Comparison of ENCODE assay signal across 8 cellular contexts in genomic region chr18:62586148-62586774, GRCh38.
DNase-seq lines count a peak whose midpoint lies in the region; ATAC-seq and TF ChIP-seq lines count a peak whose summit lies in the region.

No MANE protein-coding gene starts in this region.

- H3K9me3 ChIP-seq in osteoblast (ENCODE audit: low read depth, low read length) (no peaks in the 10 kb centered on the region), tibial nerve (no peaks in the 10 kb centered on the region)

- ATAC-seq in GM21360 (IDR thresholded peaks at IDR 0.05; ENCODE audit: unreplicated experiment), result peak; percentile 74
- ATAC-seq in foreskin keratinocyte, result peak; percentile 50

- no peaks in the 10 kb centered on the region for H3K79me2 ChIP-seq in osteoblast (ENCODE audit: insufficient read depth, low read length)

- peak; percentile 82 for TF ChIP-seq CTCF in foreskin keratinocyte (conservative IDR thresholded peaks at IDR 0.05)
- peak; percentile 96 for TF ChIP-seq CTCF in osteoblast (IDR thresholded peaks at IDR 0.05; ENCODE audit: extremely low read depth, low read depth, low read length)
- TF ChIP-seq CTCF in tibial nerve (IDR thresholded peaks at IDR 0.05), result peak; percentile 72 to 88 (median 75)

- H3K4me2 ChIP-seq in osteoblast (ENCODE audit: insufficient read depth, low read length), result peak overlapping the region; percentile 79

- H3K4me3 ChIP-seq in osteoblast (ENCODE audit: insufficient read depth, low read length) (peak overlapping the region; percentile 56), tibial nerve (no peak overlapping the region)

- H3K27ac ChIP-seq in foreskin keratinocyte (no peak overlapping the region), osteoblast (ENCODE audit: low read depth, low read length) (no peak overlapping the region), tibial nerve (no peak overlapping the region)

- no peaks in the 10 kb centered on the region for H3K36me3 ChIP-seq in osteoblast (ENCODE audit: insufficient read depth, low read length)
- peaks cover 0 to 23% (median 0%) of the 10 kb centered on the region in 3 donors for H3K36me3 ChIP-seq in tibial nerve

- 15 to 25% methylated on average over 14 of the region's 14 CpGs for WGBS in tibial nerve, 2 donors

- in situ Hi-C loops in Caki2 (cut with HindIII; ENCODE audit: low pct_unique_long_range_greater_than_20kb, low sequenced_read_pairs), result no loop called here

- DNase-seq in Caki2 (ENCODE audit: low read depth), result peak; percentile 8
- DNase-seq in HUDEP-2 (lab: John Stamatoyannopoulos, UW; ENCODE audit: unreplicated experiment in 76 of 76), result peak in 66 of 76 experiments; percentile 1 to 83 (median 44)
- peak; percentile 80 for DNase-seq in RPMI8226
- DNase-seq in activated effector memory CD4-positive, alpha-beta T cell treated with anti-CD3 and anti-CD28 coated beads, Interleukin-2, amount 50 U/mL, for 16 hours, result peak; percentile 90
- peak in 1 of 2 donors; percentile 20 for DNase-seq in foreskin keratinocyte
- DNase-seq in osteoblast (ENCODE audit: insufficient read length, low spot score, missing footprints), result peak; percentile 96
- peak; percentile 44 to 64 for DNase-seq in tibial nerve (ENCODE audit: low spot score in 2 of 2)

- H3K4me1 ChIP-seq in foreskin keratinocyte (no peaks in the 10 kb centered on the region), osteoblast (ENCODE audit: insufficient read depth, low read length) (peaks cover 4% of the 10 kb centered on the region), tibial nerve (peaks cover 0 to 24% (median 8%) of the 10 kb centered on the region in 4 donors)

- H2AFZ ChIP-seq in osteoblast (ENCODE audit: low read length), result peak overlapping the region; percentile 27

- TF ChIP-seq POLR2A in tibial nerve (IDR thresholded peaks at IDR 0.05), result no peak

- no peak for TF ChIP-seq EP300 in tibial nerve (IDR thresholded peaks at IDR 0.05)

- peaks cover 3% of the 10 kb centered on the region for H4K20me1 ChIP-seq in osteoblast (ENCODE audit: insufficient read depth, low read length)

- no peaks in the 10 kb centered on the region for H3K27me3 ChIP-seq in foreskin keratinocyte
- peaks cover 2% of the 10 kb centered on the region for H3K27me3 ChIP-seq in osteoblast (ENCODE audit: insufficient read depth, low read length)
- H3K27me3 ChIP-seq in tibial nerve, result no peaks in the 10 kb centered on the region
